ENCODE assay signal across 8 cellular contexts in genomic region chr6:116278853-116279231, GRCh38. TPM values are rescaled to one million over a fixed set of nuclear protein-coding genes. Genes with fewer than 3 reads are reported as not detected.
DNase-seq lines count a peak whose midpoint lies in the region; ATAC-seq and TF ChIP-seq lines count a peak whose summit lies in the region.

No MANE protein-coding gene starts in this region.

- peak overlapping the region; percentile 99 for H3K27ac Mint-ChIP-seq in activated CD4-positive, alpha-beta memory T cell treated with anti-CD3 and anti-CD28 coated beads, Interleukin-2, amount 10 ng/mL, durations not matched to agents 7 days and 5 days
- H3K27ac Mint-ChIP-seq in glutamatergic neuron (ENCODE audit: unreplicated experiment) (peak overlapping the region; percentile 99), progenitor cell of endocrine pancreas (peak overlapping the region; percentile 100)

- ATAC-seq in HG02571 (IDR thresholded peaks at IDR 0.05; ENCODE audit: unreplicated experiment) (peak; percentile 3), HG03342 (IDR thresholded peaks at IDR 0.05; ENCODE audit: unreplicated experiment) (no peak)

- H3K9me3 ChIP-seq in BLaER1: no peaks in the 10 kb centered on the region

- no peaks in the 10 kb centered on the region for H3K27me3 Mint-ChIP-seq in activated CD4-positive, alpha-beta memory T cell treated with anti-CD3 and anti-CD28 coated beads, Interleukin-2, amount 10 ng/mL, durations not matched to agents 7 days and 5 days
- peaks cover 5% of the 10 kb centered on the region for H3K27me3 Mint-ChIP-seq in glutamatergic neuron (ENCODE audit: unreplicated experiment)
- no peaks in the 10 kb centered on the region for H3K27me3 Mint-ChIP-seq in progenitor cell of endocrine pancreas

- TF ChIP-seq CTCF in glutamatergic neuron (IDR thresholded peaks at IDR 0.05; ENCODE audit: partially characterized antibody, unreplicated experiment) (no peak), progenitor cell of endocrine pancreas (IDR thresholded peaks at IDR 0.05; ENCODE audit: unreplicated experiment) (no peak)

- H3K4me3 Mint-ChIP-seq in activated CD4-positive, alpha-beta memory T cell treated with anti-CD3 and anti-CD28 coated beads, Interleukin-2, amount 10 ng/mL, durations not matched to agents 7 days and 5 days: peak overlapping the region; percentile 99
- H3K4me3 Mint-ChIP-seq in glutamatergic neuron (ENCODE audit: unreplicated experiment) (peak overlapping the region; percentile 96), progenitor cell of endocrine pancreas (ENCODE audit: low read depth) (peak overlapping the region; percentile 99)

- peak; percentile 28 for DNase-seq in activated CD4-positive, alpha-beta memory T cell treated with anti-CD3 and anti-CD28 coated beads, Interleukin-2, amount 10 ng/mL, durations not matched to agents 7 days and 5 days
- DNase-seq in glutamatergic neuron (no peak), progenitor cell of endocrine pancreas (ENCODE audit: low spot score, unreplicated experiment) (no peak), OCI-M2 (lab: John Stamatoyannopoulos, UW; ENCODE audit: unreplicated experiment) (no peak), SW 1271 (lab: John Stamatoyannopoulos, UW) (no peak)

- H3K9ac ChIP-seq in BLaER1: peak overlapping the region; percentile 97

- H4K20me1 ChIP-seq in BLaER1: peaks cover 53% of the 10 kb centered on the region

- peaks cover 48% of the 10 kb centered on the region for H3K36me3 Mint-ChIP-seq in activated CD4-positive, alpha-beta memory T cell treated with anti-CD3 and anti-CD28 coated beads, Interleukin-2, amount 10 ng/mL, durations not matched to agents 7 days and 5 days (ENCODE audit: low read depth)
- H3K36me3 Mint-ChIP-seq in glutamatergic neuron (ENCODE audit: unreplicated experiment) (no peaks in the 10 kb centered on the region), progenitor cell of endocrine pancreas (ENCODE audit: insufficient read depth) (peaks cover 26% of the 10 kb centered on the region)

- peak overlapping the region; percentile 93 for H3K4me3 ChIP-seq in BLaER1

- no peaks in the 10 kb centered on the region for H3K27me3 ChIP-seq in BLaER1

- POLR2A ChIA-PET in activated CD4-positive, alpha-beta memory T cell treated with anti-CD3 and anti-CD28 coated beads, Interleukin-2, amount 10 ng/mL, durations not matched to agents 7 days and 5 days (lab: Charles Lee): interaction anchor here (1.0 to 5.3 kb wide), 19 partner anchors 8 to 413 kb away, joined by 3 to 98 read pairs (median 5); partner anchors contain the start of genes NT5DC1, RWDD1, TSPYL4 and ZUP1

- H3K4me1 Mint-ChIP-seq in activated CD4-positive, alpha-beta memory T cell treated with anti-CD3 and anti-CD28 coated beads, Interleukin-2, amount 10 ng/mL, durations not matched to agents 7 days and 5 days: peaks cover 51% of the 10 kb centered on the region
- H3K4me1 Mint-ChIP-seq in glutamatergic neuron (ENCODE audit: low read depth, unreplicated experiment) (peaks cover 17% of the 10 kb centered on the region), progenitor cell of endocrine pancreas (ENCODE audit: low read depth) (peaks cover 42% of the 10 kb centered on the region)

- peaks cover 53% of the 10 kb centered on the region for H3K4me1 ChIP-seq in BLaER1

- peak overlapping the region; percentile 97 for H3K27ac ChIP-seq in BLaER1

- peak overlapping the region; percentile 95 for H3K4me2 ChIP-seq in BLaER1

- H3K9me3 Mint-ChIP-seq in activated CD4-positive, alpha-beta memory T cell treated with anti-CD3 and anti-CD28 coated beads, Interleukin-2, amount 10 ng/mL, durations not matched to agents 7 days and 5 days: no peaks in the 10 kb centered on the region
- peaks cover 4% of the 10 kb centered on the region for H3K9me3 Mint-ChIP-seq in glutamatergic neuron (ENCODE audit: unreplicated experiment)
- no peaks in the 10 kb centered on the region for H3K9me3 Mint-ChIP-seq in progenitor cell of endocrine pancreas (ENCODE audit: low read depth)

- CTCF ChIA-PET in activated CD4-positive, alpha-beta memory T cell treated with anti-CD3 and anti-CD28 coated beads, Interleukin-2, amount 10 ng/mL, durations not matched to agents 7 days and 5 days (lab: Charles Lee): interaction anchor here (2.3 to 2.4 kb wide), 4 partner anchors 10 to 292 kb away, joined by 9 to 16 read pairs (median 12); partner anchors contain the start of genes RWDD1 and TSPYL4

- peaks cover 19% of the 10 kb centered on the region for H3K36me3 ChIP-seq in BLaER1

RNA-seq across cellular contexts. Expression of gene TSPYL1, which starts 0.9 kb away (rescaled TPM):
- total RNA-seq in activated CD4-positive, alpha-beta memory T cell treated with anti-CD3 and anti-CD28 coated beads, Interleukin-2, amount 10 ng/mL, durations not matched to agents 7 days and 5 days: 10 to 100 TPM; 47.6 to 48.4 TPM
- total RNA-seq in glutamatergic neuron (ENCODE audit: unreplicated experiment) (63.3 TPM), progenitor cell of endocrine pancreas (101 and 102 TPM in 2 replicates)

RNA-seq across cellular contexts. Expression of gene TSPYL4, which starts 25.0 kb away (rescaled TPM):
- total RNA-seq in activated CD4-positive, alpha-beta memory T cell treated with anti-CD3 and anti-CD28 coated beads, Interleukin-2, amount 10 ng/mL, durations not matched to agents 7 days and 5 days: 10 to 100 TPM; 16.9 TPM
- total RNA-seq in glutamatergic neuron (ENCODE audit: unreplicated experiment) (81.3 TPM), progenitor cell of endocrine pancreas (69.0 and 72.1 TPM in 2 replicates)
